In genomic region chr15:99180963-99181306, GRCh38 we compare ENCODE assay signal across 21 cellular contexts.
A peak's percentile ranks its signal among the peaks of the same experiment; 100 is the strongest.
DNase-seq lines count a peak whose midpoint lies in the region; ATAC-seq and TF ChIP-seq lines count a peak whose summit lies in the region.
"Had no signal": no experiment of that assay in that cellular context is flagged by ENCODE, and none has a peak within 500 bp of the region (broad histone marks: within the 10 kb centered on the region; RNA-seq: fewer than 3 reads in every experiment).

No MANE protein-coding gene starts in this region.

- H3K4me1 ChIP-seq in left ventricle myocardium inferior, result peaks cover 52% of the 10 kb centered on the region
- H3K4me1 ChIP-seq in hepatocyte (ENCODE audit: insufficient read depth), result peaks cover 16% of the 10 kb centered on the region
- H3K4me1 ChIP-seq in gastrocnemius medialis, result peaks cover 52 to 55% of the 10 kb centered on the region in 2 donors
- H3K4me1 ChIP-seq: A549 had no signal

- H3K27me3 ChIP-seq in left ventricle myocardium inferior (ENCODE audit: low read depth) (no peaks in the 10 kb centered on the region), hepatocyte (no peaks in the 10 kb centered on the region), gastrocnemius medialis (no peaks in the 10 kb centered on the region)

- 80% methylated on average over 2 of the region's 2 CpGs for WGBS in hepatocyte (ENCODE audit: low lambda C conversion rate, missing lambda C conversion rate)

- no peaks in the 10 kb centered on the region for H3K9me2 ChIP-seq in hepatocyte (replicated peaks; ENCODE audit: insufficient read depth)

- H3K4me3 ChIP-seq in left ventricle myocardium inferior (no peak overlapping the region), hepatocyte (no peak overlapping the region), gastrocnemius medialis (no peak overlapping the region)
- H3K4me3 ChIP-seq: A549 had no signal

- no peak for DNase-seq in left ventricle myocardium inferior
- DNase-seq in left ventricle myocardium superior, result no peak
- DNase-seq in hepatocyte (ENCODE audit: low spot score), result no peak
- no peak for DNase-seq in gastrocnemius medialis
- no peak for DNase-seq in islet precursor cell
- DNase-seq in LoVo (ENCODE audit: low spot score), result no peak
- DNase-seq: activated B cell treated with CpG ODN at 0.5 μM for 24 hours; activated CD4-positive, alpha-beta T cell treated with anti-CD3 and anti-CD28 coated beads, Interleukin-2, amount 50 U/mL, for 4 hours; endodermal cell; GDM1; HFFc6; naive B cell; NCI-H2081; NCI-H748 treated with DMSO at 0.1 percent for 48 hours; nucleus accumbens; stimulated activated CD4-positive, alpha-beta T cell treated with anti-CD3 and anti-CD28 coated beads, Interleukin-4, amount 100 ng/mL, for 1 hour had no signal

- intact Hi-C loops in left ventricle myocardium inferior (cut with micrococcal nuclease), result no loop called here
- intact Hi-C loops in left ventricle myocardium superior (cut with micrococcal nuclease), result no loop called here
- intact Hi-C loops in gastrocnemius medialis (cut with DNase I; ENCODE audit: low total_unique reads), result loop anchor here (1.0 to 2.0 kb wide), 5 partner anchors 14 to 81 kb away; partner anchors contain the start of genes LRRC28 and SYNM

- peak overlapping the region; percentile 88 for H3K27ac ChIP-seq in left ventricle myocardium inferior (replicated peaks)
- H3K27ac ChIP-seq in hepatocyte, result peak overlapping the region; percentile 33
- H3K27ac ChIP-seq in gastrocnemius medialis, result peak overlapping the region; percentile 82 to 90 (median 86)
- H3K27ac ChIP-seq: A549 had no signal

- no peaks in the 10 kb centered on the region for H3K79me2 ChIP-seq in hepatocyte

- no peak for TF ChIP-seq POLR2A in gastrocnemius medialis (IDR thresholded peaks at IDR 0.05)

- H4K20me1 ChIP-seq in hepatocyte (ENCODE audit: insufficient read depth, poor library complexity, severe bottlenecking), result no peaks in the 10 kb centered on the region

- TF ChIP-seq CTCF in left ventricle myocardium inferior (IDR thresholded peaks at IDR 0.05; ENCODE audit: borderline replicate concordance) (no peak), hepatocyte (IDR thresholded peaks at IDR 0.05; ENCODE audit: poor library complexity) (no peak), gastrocnemius medialis (IDR thresholded peaks at IDR 0.05 in 4 of 5, conservative IDR thresholded peaks at IDR 0.05 in 1 of 5) (no peak)

- H3K36me3 ChIP-seq in left ventricle myocardium inferior, result no peaks in the 10 kb centered on the region
- no peaks in the 10 kb centered on the region for H3K36me3 ChIP-seq in hepatocyte (replicated peaks; ENCODE audit: insufficient read depth, low read depth)
- no peaks in the 10 kb centered on the region for H3K36me3 ChIP-seq in gastrocnemius medialis

- no peak overlapping the region for H3K4me2 ChIP-seq in hepatocyte
- H3K4me2 ChIP-seq: A549 had no signal

- no peaks in the 10 kb centered on the region for H3K9me3 ChIP-seq in left ventricle myocardium inferior (replicated peaks)
- no peaks in the 10 kb centered on the region for H3K9me3 ChIP-seq in hepatocyte (ENCODE audit: low read depth)
- no peaks in the 10 kb centered on the region for H3K9me3 ChIP-seq in gastrocnemius medialis
- H3K9me3 ChIP-seq: A549 had no signal

- in situ Hi-C loops in gastrocnemius medialis (cut with MboI; ENCODE audit: low sequenced_read_pairs in 4 of 4), result no loop called here

- H2AFZ ChIP-seq in hepatocyte, result no peak overlapping the region

- no peak for ATAC-seq in left ventricle myocardium superior
- ATAC-seq in gastrocnemius medialis, result no peak
- ATAC-seq in HG03025 (IDR thresholded peaks at IDR 0.05; ENCODE audit: low FRiP score, unreplicated experiment), result no peak
- no peak for ATAC-seq in GM19395 (IDR thresholded peaks at IDR 0.05; ENCODE audit: unreplicated experiment)
- ATAC-seq: activated T-helper 17 cell treated with anti-CD3 and anti-CD28 coated beads, Interleukin-2, amount 50 U/mL, for 72 hours; stimulated activated memory B cell treated with anti-CD40 and anti-IgM and Interleukin-4, amounts not matched to agents 10 μg/mL and 1 μg/mL and 100 μg/mL, for 72 hours had no signal

Comparison
In these comparisons a context has a peak if more than half of its experiments do, and no peak if none do; other contexts are left out.
1. H3K27ac ChIP-seq: peak in every context shown above with its lines; median percentile 88 in left ventricle myocardium inferior; 86 in gastrocnemius medialis; 33 in hepatocyte.